ENCODE assay signal across 1 cellular context in genomic region chr1:202811296-202812175, GRCh38.
TF ChIP-seq lines count a peak whose summit lies in the region.

No MANE protein-coding gene starts in this region.

TF ChIP-seq in HepG2, 621 proteins besides CTCF, POLR2A, EP300 and RAD21 (continued from another document and continues in another):
- TF ChIP-seq KDM3A (CRISPR knock-in tag; IDR thresholded peaks at IDR 0.05; ENCODE audit: low read depth), result 0 out of 2 replicates have a peak, but pooled peaks have one; percentile 8
- TF ChIP-seq PHF5A (CRISPR knock-in tag; IDR thresholded peaks at IDR 0.05; ENCODE audit: low read depth, unreplicated experiment), result no peak
- no peak; the same call in 1 of the 2 replicates for TF ChIP-seq RXRB (CRISPR knock-in tag; IDR thresholded peaks at IDR 0.05; ENCODE audit: borderline replicate concordance)
- TF ChIP-seq ZZZ3 (CRISPR knock-in tag; IDR thresholded peaks at IDR 0.05; ENCODE audit: borderline replicate concordance), result no peak
- no peak for TF ChIP-seq FOXK1 (CRISPR knock-in tag; IDR thresholded peaks at IDR 0.05; ENCODE audit: borderline replicate concordance, low read depth)
- TF ChIP-seq PRMT3 (CRISPR knock-in tag; IDR thresholded peaks at IDR 0.05; ENCODE audit: borderline replicate concordance, low read depth), result no peak
- TF ChIP-seq POLR2G (IDR thresholded peaks at IDR 0.05; ENCODE audit: low read depth, low read length), result no peak
- TF ChIP-seq ZSCAN25 (CRISPR knock-in tag; IDR thresholded peaks at IDR 0.05), result no peak
- no peak for TF ChIP-seq ZNF414 (CRISPR knock-in tag; IDR thresholded peaks at IDR 0.05)
- TF ChIP-seq DMTF1 (CRISPR knock-in tag; IDR thresholded peaks at IDR 0.05), result no peak
- TF ChIP-seq, protein P1, sequence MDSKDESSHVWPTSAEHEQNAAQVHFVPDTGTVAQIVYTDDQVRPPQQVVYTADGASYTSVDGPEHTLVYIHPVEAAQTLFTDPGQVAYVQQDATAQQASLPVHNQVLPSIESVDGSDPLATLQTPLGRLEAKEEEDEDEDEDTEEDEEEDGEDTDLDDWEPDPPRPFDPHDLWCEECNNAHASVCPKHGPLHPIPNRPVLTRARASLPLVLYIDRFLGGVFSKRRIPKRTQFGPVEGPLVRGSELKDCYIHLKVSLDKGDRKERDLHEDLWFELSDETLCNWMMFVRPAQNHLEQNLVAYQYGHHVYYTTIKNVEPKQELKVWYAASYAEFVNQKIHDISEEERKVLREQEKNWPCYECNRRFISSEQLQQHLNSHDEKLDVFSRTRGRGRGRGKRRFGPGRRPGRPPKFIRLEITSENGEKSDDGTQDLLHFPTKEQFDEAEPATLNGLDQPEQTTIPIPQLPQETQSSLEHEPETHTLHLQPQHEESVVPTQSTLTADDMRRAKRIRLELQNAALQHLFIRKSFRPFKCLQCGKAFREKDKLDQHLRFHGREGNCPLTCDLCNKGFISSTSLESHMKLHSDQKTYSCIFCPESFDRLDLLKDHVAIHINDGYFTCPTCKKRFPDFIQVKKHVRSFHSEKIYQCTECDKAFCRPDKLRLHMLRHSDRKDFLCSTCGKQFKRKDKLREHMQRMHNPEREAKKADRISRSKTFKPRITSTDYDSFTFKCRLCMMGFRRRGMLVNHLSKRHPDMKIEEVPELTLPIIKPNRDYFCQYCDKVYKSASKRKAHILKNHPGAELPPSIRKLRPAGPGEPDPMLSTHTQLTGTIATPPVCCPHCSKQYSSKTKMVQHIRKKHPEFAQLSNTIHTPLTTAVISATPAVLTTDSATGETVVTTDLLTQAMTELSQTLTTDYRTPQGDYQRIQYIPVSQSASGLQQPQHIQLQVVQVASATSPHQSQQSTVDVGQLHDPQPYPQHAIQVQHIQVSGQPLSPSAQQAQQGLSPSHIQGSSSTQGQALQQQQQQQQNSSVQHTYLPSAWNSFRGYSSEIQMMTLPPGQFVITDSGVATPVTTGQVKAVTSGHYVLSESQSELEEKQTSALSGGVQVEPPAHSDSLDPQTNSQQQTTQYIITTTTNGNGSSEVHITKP (CRISPR knock-in tag; IDR thresholded peaks at IDR 0.05; ENCODE audit: low read depth), result 0 out of 2 replicates have a peak, but pooled peaks have one; percentile 8
- TF ChIP-seq AHDC1 (CRISPR knock-in tag; IDR thresholded peaks at IDR 0.05; ENCODE audit: borderline replicate concordance), result no peak
- TF ChIP-seq TBX2 (CRISPR knock-in tag; IDR thresholded peaks at IDR 0.05; ENCODE audit: borderline replicate concordance), result 0 out of 2 replicates have a peak, but pooled peaks have one; percentile 1
- no peak for TF ChIP-seq ZNF674 (CRISPR knock-in tag; IDR thresholded peaks at IDR 0.05; ENCODE audit: low read depth)
- no peak for TF ChIP-seq GABPA (IDR thresholded peaks at IDR 0.05; ENCODE audit: low read depth, low read length)
- peak; percentile 30; the same call in 1 of the 2 replicates for TF ChIP-seq GABPA (CRISPR knock-in tag; IDR thresholded peaks at IDR 0.05; ENCODE audit: low read depth)
- TF ChIP-seq JUND (CRISPR knock-in tag; IDR thresholded peaks at IDR 0.05), result no peak
- no peak for TF ChIP-seq ATM (IDR thresholded peaks at IDR 0.05; ENCODE audit: borderline replicate concordance)
- no peak for TF ChIP-seq ZNF83 (CRISPR knock-in tag; IDR thresholded peaks at IDR 0.05; ENCODE audit: borderline replicate concordance)
- peak; percentile 47; the same call in 1 of the 2 replicates for TF ChIP-seq ZFP82 (CRISPR knock-in tag; IDR thresholded peaks at IDR 0.05; ENCODE audit: borderline replicate concordance)
- no peak for TF ChIP-seq ZNF556 (CRISPR knock-in tag; IDR thresholded peaks at IDR 0.05; ENCODE audit: borderline replicate concordance)
- peak; percentile 73; the same call in 1 of the 2 replicates for TF ChIP-seq ZNF44 (CRISPR knock-in tag; IDR thresholded peaks at IDR 0.05)
- TF ChIP-seq ZNF670 (CRISPR knock-in tag; IDR thresholded peaks at IDR 0.05; ENCODE audit: borderline replicate concordance), result no peak
- no peak for TF ChIP-seq ZNF256 (CRISPR knock-in tag; conservative IDR thresholded peaks at IDR 0.05)
- TF ChIP-seq ARHGAP35 (CRISPR knock-in tag; IDR thresholded peaks at IDR 0.05; ENCODE audit: borderline replicate concordance), result no peak; the same call in 1 of the 2 replicates
- TF ChIP-seq ZNF710 (CRISPR knock-in tag; IDR thresholded peaks at IDR 0.05; ENCODE audit: borderline replicate concordance), result no peak
- no peak for TF ChIP-seq ZFX (CRISPR knock-in tag; IDR thresholded peaks at IDR 0.05; ENCODE audit: low read depth)
- no peak for TF ChIP-seq ZNF468 (CRISPR knock-in tag; IDR thresholded peaks at IDR 0.05)
- TF ChIP-seq ZNF317 (CRISPR knock-in tag; IDR thresholded peaks at IDR 0.05), result no peak
- no peak for TF ChIP-seq HNRNPL (IDR thresholded peaks at IDR 0.05; ENCODE audit: low read depth, low read length)
- TF ChIP-seq ATRX (CRISPR knock-in tag; IDR thresholded peaks at IDR 0.05; ENCODE audit: borderline replicate concordance), result no peak
- TF ChIP-seq ZFY (CRISPR knock-in tag; IDR thresholded peaks at IDR 0.05), result no peak
- no peak for TF ChIP-seq ZNF777 (CRISPR knock-in tag; IDR thresholded peaks at IDR 0.05)
- TF ChIP-seq ARNT2 (CRISPR knock-in tag; IDR thresholded peaks at IDR 0.05; ENCODE audit: low read depth), result 0 out of 2 replicates have a peak, but pooled peaks have one; percentile 31
- TF ChIP-seq, protein P2, sequence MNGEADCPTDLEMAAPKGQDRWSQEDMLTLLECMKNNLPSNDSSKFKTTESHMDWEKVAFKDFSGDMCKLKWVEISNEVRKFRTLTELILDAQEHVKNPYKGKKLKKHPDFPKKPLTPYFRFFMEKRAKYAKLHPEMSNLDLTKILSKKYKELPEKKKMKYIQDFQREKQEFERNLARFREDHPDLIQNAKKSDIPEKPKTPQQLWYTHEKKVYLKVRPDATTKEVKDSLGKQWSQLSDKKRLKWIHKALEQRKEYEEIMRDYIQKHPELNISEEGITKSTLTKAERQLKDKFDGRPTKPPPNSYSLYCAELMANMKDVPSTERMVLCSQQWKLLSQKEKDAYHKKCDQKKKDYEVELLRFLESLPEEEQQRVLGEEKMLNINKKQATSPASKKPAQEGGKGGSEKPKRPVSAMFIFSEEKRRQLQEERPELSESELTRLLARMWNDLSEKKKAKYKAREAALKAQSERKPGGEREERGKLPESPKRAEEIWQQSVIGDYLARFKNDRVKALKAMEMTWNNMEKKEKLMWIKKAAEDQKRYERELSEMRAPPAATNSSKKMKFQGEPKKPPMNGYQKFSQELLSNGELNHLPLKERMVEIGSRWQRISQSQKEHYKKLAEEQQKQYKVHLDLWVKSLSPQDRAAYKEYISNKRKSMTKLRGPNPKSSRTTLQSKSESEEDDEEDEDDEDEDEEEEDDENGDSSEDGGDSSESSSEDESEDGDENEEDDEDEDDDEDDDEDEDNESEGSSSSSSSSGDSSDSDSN (CRISPR knock-in tag; IDR thresholded peaks at IDR 0.05), result no peak
- TF ChIP-seq ZNF530 (CRISPR knock-in tag; IDR thresholded peaks at IDR 0.05; ENCODE audit: low read depth), result no peak
- TF ChIP-seq, protein P3, sequence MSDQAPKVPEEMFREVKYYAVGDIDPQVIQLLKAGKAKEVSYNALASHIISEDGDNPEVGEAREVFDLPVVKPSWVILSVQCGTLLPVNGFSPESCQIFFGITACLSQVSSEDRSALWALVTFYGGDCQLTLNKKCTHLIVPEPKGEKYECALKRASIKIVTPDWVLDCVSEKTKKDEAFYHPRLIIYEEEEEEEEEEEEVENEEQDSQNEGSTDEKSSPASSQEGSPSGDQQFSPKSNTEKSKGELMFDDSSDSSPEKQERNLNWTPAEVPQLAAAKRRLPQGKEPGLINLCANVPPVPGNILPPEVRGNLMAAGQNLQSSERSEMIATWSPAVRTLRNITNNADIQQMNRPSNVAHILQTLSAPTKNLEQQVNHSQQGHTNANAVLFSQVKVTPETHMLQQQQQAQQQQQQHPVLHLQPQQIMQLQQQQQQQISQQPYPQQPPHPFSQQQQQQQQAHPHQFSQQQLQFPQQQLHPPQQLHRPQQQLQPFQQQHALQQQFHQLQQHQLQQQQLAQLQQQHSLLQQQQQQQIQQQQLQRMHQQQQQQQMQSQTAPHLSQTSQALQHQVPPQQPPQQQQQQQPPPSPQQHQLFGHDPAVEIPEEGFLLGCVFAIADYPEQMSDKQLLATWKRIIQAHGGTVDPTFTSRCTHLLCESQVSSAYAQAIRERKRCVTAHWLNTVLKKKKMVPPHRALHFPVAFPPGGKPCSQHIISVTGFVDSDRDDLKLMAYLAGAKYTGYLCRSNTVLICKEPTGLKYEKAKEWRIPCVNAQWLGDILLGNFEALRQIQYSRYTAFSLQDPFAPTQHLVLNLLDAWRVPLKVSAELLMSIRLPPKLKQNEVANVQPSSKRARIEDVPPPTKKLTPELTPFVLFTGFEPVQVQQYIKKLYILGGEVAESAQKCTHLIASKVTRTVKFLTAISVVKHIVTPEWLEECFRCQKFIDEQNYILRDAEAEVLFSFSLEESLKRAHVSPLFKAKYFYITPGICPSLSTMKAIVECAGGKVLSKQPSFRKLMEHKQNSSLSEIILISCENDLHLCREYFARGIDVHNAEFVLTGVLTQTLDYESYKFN (CRISPR knock-in tag; conservative IDR thresholded peaks at IDR 0.05), result 0 out of 2 replicates have a peak, but pooled peaks have one; percentile 17
- no peak for TF ChIP-seq HNRNPUL1 (IDR thresholded peaks at IDR 0.05; ENCODE audit: low read depth, low read length)
- no peak for TF ChIP-seq BRCA1 (CRISPR knock-in tag; IDR thresholded peaks at IDR 0.05)
- TF ChIP-seq SNRNP70 (IDR thresholded peaks at IDR 0.05; ENCODE audit: low read depth, low read length), result no peak
- TF ChIP-seq ZFP41 (CRISPR knock-in tag; IDR thresholded peaks at IDR 0.05; ENCODE audit: borderline replicate concordance), result no peak
